9 cellular contexts compared by ENCODE assay signal in the genomic region with DNA sequence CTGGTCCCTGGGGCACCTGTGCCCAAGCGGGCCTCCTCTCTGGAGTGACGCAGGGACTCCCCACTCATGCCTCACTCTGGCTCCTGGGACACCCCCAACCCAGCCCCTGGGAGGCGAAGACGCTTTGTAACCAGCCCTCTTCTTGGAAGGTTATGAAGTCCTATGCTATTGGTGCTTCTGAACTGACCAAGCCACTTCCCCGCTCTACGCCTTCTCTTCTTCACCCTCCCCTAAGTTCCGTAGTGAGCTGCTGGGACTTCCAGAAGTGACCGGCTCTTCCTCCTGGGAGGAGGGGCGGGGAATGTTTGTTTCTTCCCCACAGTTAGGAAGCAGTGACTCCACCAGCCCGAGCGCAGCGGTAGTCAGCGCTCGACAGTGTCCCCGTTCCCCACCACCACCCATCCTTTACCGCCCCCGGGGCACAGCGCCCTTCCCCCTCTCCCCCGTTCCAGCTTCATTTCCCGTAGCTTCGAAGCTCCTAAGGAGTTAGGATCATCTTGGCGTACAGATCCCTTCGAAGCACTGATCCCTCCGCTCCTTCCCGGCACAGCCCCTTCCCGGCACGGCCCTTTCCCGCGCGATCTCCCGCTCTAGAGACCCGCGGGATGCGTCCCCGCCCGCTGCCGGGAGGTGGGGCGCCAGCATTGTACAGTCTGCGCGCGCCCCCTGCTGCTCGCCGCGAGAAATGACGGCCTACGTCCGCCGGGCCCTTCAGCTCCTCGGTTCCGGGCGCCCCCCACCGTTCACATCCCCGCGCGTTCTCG. TPM values are rescaled to one million over a fixed set of nuclear protein-coding genes. Genes with fewer than 3 reads are reported as not detected.
DNase-seq lines count a peak whose midpoint lies in the region; ATAC-seq and TF ChIP-seq lines count a peak whose summit lies in the region.
"Had no signal": no experiment of that assay in that cellular context is flagged by ENCODE, and none has a peak within 500 bp of the region (broad histone marks: within the 10 kb centered on the region; RNA-seq: fewer than 3 reads in every experiment).

No MANE protein-coding gene starts in this region.

- POLR2A ChIA-PET in activated CD4-positive, alpha-beta T cell treated with anti-CD3 and anti-CD28 coated beads for 36 hours (lab: Charles Lee) = interaction anchor here (0.6 to 1.2 kb wide), 5 partner anchors 36 to 1835 kb away, joined by 3 to 6 read pairs (median 4); a partner anchor contains a TSS

- TF ChIP-seq CTCF in choroid plexus epithelial cell (conservative IDR thresholded peaks at IDR 0.05; ENCODE audit: low read depth, low read length) = peak; percentile 82

- CTCF ChIA-PET in activated CD4-positive, alpha-beta T cell treated with anti-CD3 and anti-CD28 coated beads for 36 hours (lab: Charles Lee) = interaction anchor here (0.6 to 4.5 kb wide), 38 partner anchors 8 to 429 kb away, joined by 3 to 57 read pairs (median 6); a partner anchor contains a TSS

- peak overlapping the region; percentile 71 for H3K4me3 Mint-ChIP-seq in activated CD4-positive, alpha-beta T cell treated with anti-CD3 and anti-CD28 coated beads for 36 hours

- DNase-seq in Ammon's horn (ENCODE audit: low spot score) (peak; percentile 91), NCI-H446 (lab: John Stamatoyannopoulos, UW) (peak; percentile 74 to 90), choroid plexus epithelial cell (ENCODE audit: low read depth) (peak; percentile 85), left kidney (ENCODE audit: low read depth, low spot score) (peak; percentile 96)
- DNase-seq in activated CD4-positive, alpha-beta T cell treated with anti-CD3 and anti-CD28 coated beads for 36 hours = peak; percentile 95
- peak; percentile 90 to 91 for DNase-seq in stimulated activated CD4-positive, alpha-beta T cell treated with anti-CD3 and anti-CD28 coated beads, Interleukin-1b, Interleukin-23, amount 100 ng/mL, for 4 hours (ENCODE audit: low read depth in 2 of 2)

- H3K36me3 Mint-ChIP-seq in activated CD4-positive, alpha-beta T cell treated with anti-CD3 and anti-CD28 coated beads for 36 hours (ENCODE audit: low read depth) = no peaks in the 10 kb centered on the region

- peak overlapping the region; percentile 63 for H3K27ac Mint-ChIP-seq in activated CD4-positive, alpha-beta T cell treated with anti-CD3 and anti-CD28 coated beads for 36 hours

- H3K4me1 Mint-ChIP-seq in activated CD4-positive, alpha-beta T cell treated with anti-CD3 and anti-CD28 coated beads for 36 hours = peaks cover 31% of the 10 kb centered on the region

- ATAC-seq in GM19035 (IDR thresholded peaks at IDR 0.05; ENCODE audit: unreplicated experiment) (peak; percentile 80), HG03342 (IDR thresholded peaks at IDR 0.05; ENCODE audit: unreplicated experiment) (peak; percentile 79)
- peak; percentile 72 for ATAC-seq in activated CD4-positive, alpha-beta T cell treated with anti-CD3 and anti-CD28 coated beads for 36 hours

- peaks cover 42% of the 10 kb centered on the region for H3K27me3 Mint-ChIP-seq in activated CD4-positive, alpha-beta T cell treated with anti-CD3 and anti-CD28 coated beads for 36 hours

- intact Hi-C loops in activated CD4-positive, alpha-beta T cell treated with anti-CD3 and anti-CD28 coated beads for 36 hours (cut with DNase I, micrococcal nuclease) = loop anchor here (1.0 to 10.0 kb wide), 14 partner anchors 36 to 412 kb away; a partner anchor contains a TSS

- H3K4me3 ChIP-seq in choroid plexus epithelial cell (ENCODE audit: low read depth, low read length) = peak overlapping the region; percentile 69

- H3K9me3 Mint-ChIP-seq in activated CD4-positive, alpha-beta T cell treated with anti-CD3 and anti-CD28 coated beads for 36 hours (ENCODE audit: low read depth) = no peaks in the 10 kb centered on the region

RNA-seq across cellular contexts. Expression of a gene that starts 25.3 kb away (rescaled TPM):
- not detected for total RNA-seq in activated CD4-positive, alpha-beta T cell treated with anti-CD3 and anti-CD28 coated beads for 36 hours
- total RNA-seq: T-helper 1 cell treated with Interleukin-12 subunit alpha and Interleukin-12 subunit beta and Interleukin-4 antibody, amounts not matched to agents 30 ng/mL and 1 ng/mL, for 36 hours had no signal

RNA-seq across cellular contexts. Expression of a gene that starts 37.0 kb away (rescaled TPM):
- 10 to 100 TPM; 47.0 to 50.5 TPM for total RNA-seq in activated CD4-positive, alpha-beta T cell treated with anti-CD3 and anti-CD28 coated beads for 36 hours

RNA-seq across cellular contexts. Expression of a gene that starts 56.0 kb away (rescaled TPM):
- 10 to 100 TPM; 11.8 to 12.1 TPM for total RNA-seq in activated CD4-positive, alpha-beta T cell treated with anti-CD3 and anti-CD28 coated beads for 36 hours

RNA-seq across cellular contexts. Expression of a gene that starts 57.0 kb away (rescaled TPM):
- total RNA-seq in activated CD4-positive, alpha-beta T cell treated with anti-CD3 and anti-CD28 coated beads for 36 hours = 100 to 1,000 TPM; 637 to 774 TPM

Comparison
In these comparisons a context has a peak if more than half of its experiments do, and no peak if none do; other contexts are left out.
1. Peak in every context shown above with its lines: DNase-seq, ATAC-seq and H3K4me3 ChIP-seq.